1 cellular context compared by ENCODE assay signal in genomic region chr12:57434517-57435223, GRCh38.
TF ChIP-seq lines count a peak whose summit lies in the region.

INHBC (plus strand) TSS chr12:57434784; CDS start chr12:57434887, 103 bp downstream.

TF ChIP-seq in HepG2, 621 proteins besides CTCF, POLR2A, EP300 and RAD21 (continued from another document and continues in another):
- TF ChIP-seq ZNF609 (CRISPR knock-in tag; IDR thresholded peaks at IDR 0.05; ENCODE audit: borderline replicate concordance): no peak
- no peak for TF ChIP-seq ARNT (IDR thresholded peaks at IDR 0.05)
- no peak for TF ChIP-seq NFIC (IDR thresholded peaks at IDR 0.05; ENCODE audit: low read length)
- TF ChIP-seq ETV6 (CRISPR knock-in tag; conservative IDR thresholded peaks at IDR 0.05): no peak
- TF ChIP-seq ZNF883 (CRISPR knock-in tag; IDR thresholded peaks at IDR 0.05; ENCODE audit: not compliant biosample characterization): no peak
- no peak for TF ChIP-seq ETS1 (CRISPR knock-in tag; IDR thresholded peaks at IDR 0.05)
- TF ChIP-seq SP1 (IDR thresholded peaks at IDR 0.05): no peak
- no peak for TF ChIP-seq SP1 (CRISPR knock-in tag; IDR thresholded peaks at IDR 0.05)
- no peak for TF ChIP-seq ZNF451 (CRISPR knock-in tag; IDR thresholded peaks at IDR 0.05)
- TF ChIP-seq ZNF879 (CRISPR knock-in tag; IDR thresholded peaks at IDR 0.05): no peak
- peak; percentile 38 for TF ChIP-seq ZMYM4 (CRISPR knock-in tag; IDR thresholded peaks at IDR 0.05)
- no peak for TF ChIP-seq ZNF430 (CRISPR knock-in tag; IDR thresholded peaks at IDR 0.05)
- no peak for TF ChIP-seq ZNF549 (CRISPR knock-in tag; IDR thresholded peaks at IDR 0.05)
- TF ChIP-seq GMEB2 (CRISPR knock-in tag; IDR thresholded peaks at IDR 0.05; ENCODE audit: low read depth): no peak
- no peak for TF ChIP-seq ARID5B (CRISPR knock-in tag; IDR thresholded peaks at IDR 0.05)
- TF ChIP-seq NBN (conservative IDR thresholded peaks at IDR 0.05): no peak
- no peak for TF ChIP-seq CC2D1A (CRISPR knock-in tag; IDR thresholded peaks at IDR 0.05)
- TF ChIP-seq ZNF142 (CRISPR knock-in tag; IDR thresholded peaks at IDR 0.05): no peak
- no peak for TF ChIP-seq REPIN1 (CRISPR knock-in tag; IDR thresholded peaks at IDR 0.05; ENCODE audit: borderline replicate concordance, low read depth)
- no peak for TF ChIP-seq KAT2B (IDR thresholded peaks at IDR 0.05; ENCODE audit: borderline replicate concordance, low read depth, low read length)
- TF ChIP-seq ZNF33B (CRISPR knock-in tag; IDR thresholded peaks at IDR 0.05): no peak
- no peak for TF ChIP-seq SP2 (CRISPR knock-in tag; IDR thresholded peaks at IDR 0.05)
- TF ChIP-seq CCDC6 (CRISPR knock-in tag; IDR thresholded peaks at IDR 0.05): no peak
- TF ChIP-seq GRHL1 (CRISPR knock-in tag; conservative IDR thresholded peaks at IDR 0.05): no peak
- TF ChIP-seq ZNF841 (CRISPR knock-in tag; IDR thresholded peaks at IDR 0.05; ENCODE audit: borderline replicate concordance): no peak
- TF ChIP-seq HCFC1 (IDR thresholded peaks at IDR 0.05; ENCODE audit: low read depth, low read length): no peak
- no peak for TF ChIP-seq HOXA7 (CRISPR knock-in tag; IDR thresholded peaks at IDR 0.05)
- TF ChIP-seq JUND (CRISPR knock-in tag; IDR thresholded peaks at IDR 0.05): no peak
- no peak for TF ChIP-seq DMTF1 (CRISPR knock-in tag; IDR thresholded peaks at IDR 0.05)
- TF ChIP-seq NR2C2 (CRISPR knock-in tag; IDR thresholded peaks at IDR 0.05; ENCODE audit: borderline replicate concordance): peak; percentile 70
- no peak for TF ChIP-seq ZNF513 (CRISPR knock-in tag; conservative IDR thresholded peaks at IDR 0.05)
- no peak for TF ChIP-seq KDM2A (CRISPR knock-in tag; IDR thresholded peaks at IDR 0.05; ENCODE audit: borderline replicate concordance, low read depth)
